ENCODE assay signal across 1 cellular context in genomic region chr15:72062319-72062718, GRCh38.
TF ChIP-seq lines count a peak whose summit lies in the region.

No MANE protein-coding gene starts in this region.

TF ChIP-seq in HEK293, 187 proteins besides CTCF, POLR2A, EP300 and RAD21 (continued from another document):
- TF ChIP-seq, protein P1, sequence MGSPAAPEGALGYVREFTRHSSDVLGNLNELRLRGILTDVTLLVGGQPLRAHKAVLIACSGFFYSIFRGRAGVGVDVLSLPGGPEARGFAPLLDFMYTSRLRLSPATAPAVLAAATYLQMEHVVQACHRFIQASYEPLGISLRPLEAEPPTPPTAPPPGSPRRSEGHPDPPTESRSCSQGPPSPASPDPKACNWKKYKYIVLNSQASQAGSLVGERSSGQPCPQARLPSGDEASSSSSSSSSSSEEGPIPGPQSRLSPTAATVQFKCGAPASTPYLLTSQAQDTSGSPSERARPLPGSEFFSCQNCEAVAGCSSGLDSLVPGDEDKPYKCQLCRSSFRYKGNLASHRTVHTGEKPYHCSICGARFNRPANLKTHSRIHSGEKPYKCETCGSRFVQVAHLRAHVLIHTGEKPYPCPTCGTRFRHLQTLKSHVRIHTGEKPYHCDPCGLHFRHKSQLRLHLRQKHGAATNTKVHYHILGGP (tag by site-specific recombination; IDR thresholded peaks at IDR 0.05), result peak; percentile 48; the same call in 1 of the 2 replicates
- TF ChIP-seq, protein P2, sequence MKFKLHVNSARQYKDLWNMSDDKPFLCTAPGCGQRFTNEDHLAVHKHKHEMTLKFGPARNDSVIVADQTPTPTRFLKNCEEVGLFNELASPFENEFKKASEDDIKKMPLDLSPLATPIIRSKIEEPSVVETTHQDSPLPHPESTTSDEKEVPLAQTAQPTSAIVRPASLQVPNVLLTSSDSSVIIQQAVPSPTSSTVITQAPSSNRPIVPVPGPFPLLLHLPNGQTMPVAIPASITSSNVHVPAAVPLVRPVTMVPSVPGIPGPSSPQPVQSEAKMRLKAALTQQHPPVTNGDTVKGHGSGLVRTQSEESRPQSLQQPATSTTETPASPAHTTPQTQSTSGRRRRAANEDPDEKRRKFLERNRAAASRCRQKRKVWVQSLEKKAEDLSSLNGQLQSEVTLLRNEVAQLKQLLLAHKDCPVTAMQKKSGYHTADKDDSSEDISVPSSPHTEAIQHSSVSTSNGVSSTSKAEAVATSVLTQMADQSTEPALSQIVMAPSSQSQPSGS (tag by site-specific recombination; IDR thresholded peaks at IDR 0.05; ENCODE audit: low read depth), result 0 out of 2 replicates have a peak, but pooled peaks have one; percentile 49
- TF ChIP-seq ZFP41 (tag by site-specific recombination; IDR thresholded peaks at IDR 0.05; ENCODE audit: borderline replicate concordance) (no peak), TCF7L2 (IDR thresholded peaks at IDR 0.05; ENCODE audit: borderline replicate concordance, low read depth, low read length) (no peak), SETDB1 (IDR thresholded peaks at IDR 0.05; ENCODE audit: insufficient read length, low read length) (no peak)
- TF ChIP-seq, protein P3, sequence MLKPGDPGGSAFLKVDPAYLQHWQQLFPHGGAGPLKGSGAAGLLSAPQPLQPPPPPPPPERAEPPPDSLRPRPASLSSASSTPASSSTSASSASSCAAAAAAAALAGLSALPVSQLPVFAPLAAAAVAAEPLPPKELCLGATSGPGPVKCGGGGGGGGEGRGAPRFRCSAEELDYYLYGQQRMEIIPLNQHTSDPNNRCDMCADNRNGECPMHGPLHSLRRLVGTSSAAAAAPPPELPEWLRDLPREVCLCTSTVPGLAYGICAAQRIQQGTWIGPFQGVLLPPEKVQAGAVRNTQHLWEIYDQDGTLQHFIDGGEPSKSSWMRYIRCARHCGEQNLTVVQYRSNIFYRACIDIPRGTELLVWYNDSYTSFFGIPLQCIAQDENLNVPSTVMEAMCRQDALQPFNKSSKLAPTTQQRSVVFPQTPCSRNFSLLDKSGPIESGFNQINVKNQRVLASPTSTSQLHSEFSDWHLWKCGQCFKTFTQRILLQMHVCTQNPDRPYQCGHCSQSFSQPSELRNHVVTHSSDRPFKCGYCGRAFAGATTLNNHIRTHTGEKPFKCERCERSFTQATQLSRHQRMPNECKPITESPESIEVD (tag by site-specific recombination; IDR thresholded peaks at IDR 0.05), result 0 out of 2 replicates have a peak, but pooled peaks have one; percentile 25
TF ChIP-seq in HEK293: peak in this region for 3.
